14 cellular contexts compared by ENCODE assay signal in genomic region chr1:203701606-203702005, GRCh38.
DNase-seq lines count a peak whose midpoint lies in the region; ATAC-seq and TF ChIP-seq lines count a peak whose summit lies in the region.
"Had no signal": no experiment of that assay in that cellular context is flagged by ENCODE, and none has a peak within 500 bp of the region (broad histone marks: within the 10 kb centered on the region; RNA-seq: fewer than 3 reads in every experiment).

No MANE protein-coding gene starts in this region.

- H3K36me3 Mint-ChIP-seq in T-helper 17 cell (ENCODE audit: low read depth) (peaks cover 12% of the 10 kb centered on the region), immature natural killer cell (peaks cover 29 to 53% (median 36%) of the 10 kb centered on the region in 3 donors)
- peaks cover 93% of the 10 kb centered on the region for H3K36me3 Mint-ChIP-seq in stimulated activated effector memory CD8-positive, alpha-beta T cell treated with anti-CD3 and anti-CD28 coated beads, Interleukin-12 subunit alpha, Interleukin-12 subunit beta, amount 100 ng/mL, for 72 hours

- H3K27ac Mint-ChIP-seq in T-helper 17 cell (peak overlapping the region; percentile 90), immature natural killer cell (peak overlapping the region; percentile 76 to 96 (median 94))
- peak overlapping the region; percentile 14 for H3K27ac Mint-ChIP-seq in stimulated activated effector memory CD8-positive, alpha-beta T cell treated with anti-CD3 and anti-CD28 coated beads, Interleukin-12 subunit alpha, Interleukin-12 subunit beta, amount 100 ng/mL, for 72 hours

- H3K27ac ChIP-seq in DND-41 (ENCODE audit: low read length), result peak overlapping the region; percentile 44
- H3K27ac ChIP-seq: adrenal gland, pancreas, thoracic aorta had no signal

- ATAC-seq in DND-41 (ENCODE audit: insufficient read depth, low read depth) (no peak), T-helper 17 cell (no peak), omental fat pad (ENCODE audit: low FRiP score) (no peak), GM21515 (IDR thresholded peaks at IDR 0.05; ENCODE audit: unreplicated experiment) (no peak)
- no peak for ATAC-seq in stimulated activated effector memory CD8-positive, alpha-beta T cell treated with anti-CD3 and anti-CD28 coated beads, Interleukin-12 subunit alpha, Interleukin-12 subunit beta, amount 100 ng/mL, for 72 hours

- peaks cover 11% of the 10 kb centered on the region for H4K20me1 ChIP-seq in DND-41 (ENCODE audit: insufficient read depth, low read length)

- no peaks in the 10 kb centered on the region for H3K27me3 Mint-ChIP-seq in T-helper 17 cell
- H3K27me3 Mint-ChIP-seq in immature natural killer cell (ENCODE audit: low read depth in 3 of 3), result peaks cover 2% of the 10 kb centered on the region in 3 donors
- H3K27me3 Mint-ChIP-seq: activated CD4-positive, alpha-beta T cell treated with anti-CD3 and anti-CD28 coated beads, Interleukin-2, amount 10 ng/mL, durations not matched to agents 7 days and 5 days had no signal

- no peak for DNase-seq in DND-41
- no peak for DNase-seq in T-helper 17 cell
- no peak for DNase-seq in immature natural killer cell
- DNase-seq in stimulated activated effector memory CD8-positive, alpha-beta T cell treated with anti-CD3 and anti-CD28 coated beads, Interleukin-12 subunit alpha, Interleukin-12 subunit beta, amount 100 ng/mL, for 72 hours (ENCODE audit: low spot score in 2 of 2), result no peak
- no peak for DNase-seq in SHP77 (lab: John Stamatoyannopoulos, UW)
- DNase-seq in omental fat pad (ENCODE audit: low spot score), result no peak
- DNase-seq: MG63 had no signal

- TF ChIP-seq CTCF in DND-41 (IDR thresholded peaks at IDR 0.05; ENCODE audit: borderline replicate concordance, extremely low read depth, low read length, poor library complexity, severe bottlenecking) (no peak), omental fat pad (IDR thresholded peaks at IDR 0.05) (no peak)

- no peaks in the 10 kb centered on the region for H3K4me1 ChIP-seq in DND-41 (ENCODE audit: insufficient read depth, low read length)
- H3K4me1 ChIP-seq: BE2C, pancreas had no signal

- no peak overlapping the region for H3K4me3 Mint-ChIP-seq in T-helper 17 cell
- H3K4me3 Mint-ChIP-seq in immature natural killer cell, result no peak overlapping the region
- H3K4me3 Mint-ChIP-seq in stimulated activated effector memory CD8-positive, alpha-beta T cell treated with anti-CD3 and anti-CD28 coated beads, Interleukin-12 subunit alpha, Interleukin-12 subunit beta, amount 100 ng/mL, for 72 hours, result no peak overlapping the region
- H3K4me3 Mint-ChIP-seq: activated CD4-positive, alpha-beta T cell treated with anti-CD3 and anti-CD28 coated beads, Interleukin-2, amount 10 ng/mL, durations not matched to agents 7 days and 5 days had no signal

- no peaks in the 10 kb centered on the region for H3K27me3 ChIP-seq in DND-41 (ENCODE audit: insufficient read depth, low read length, poor library complexity)
- H3K27me3 ChIP-seq: adrenal gland, BE2C, MG63, pancreas had no signal

- no peak overlapping the region for H2AFZ ChIP-seq in DND-41 (ENCODE audit: low read depth, low read length)

- H3K36me3 ChIP-seq in DND-41 (ENCODE audit: insufficient read depth, low read length), result peaks cover 96% of the 10 kb centered on the region
- H3K36me3 ChIP-seq: BE2C had no signal

- H3K9me3 Mint-ChIP-seq in immature natural killer cell, result no peaks in the 10 kb centered on the region
- H3K9me3 Mint-ChIP-seq in stimulated activated effector memory CD8-positive, alpha-beta T cell treated with anti-CD3 and anti-CD28 coated beads, Interleukin-12 subunit alpha, Interleukin-12 subunit beta, amount 100 ng/mL, for 72 hours, result no peaks in the 10 kb centered on the region
- H3K9me3 Mint-ChIP-seq: activated CD4-positive, alpha-beta T cell treated with anti-CD3 and anti-CD28 coated beads, Interleukin-2, amount 10 ng/mL, durations not matched to agents 7 days and 5 days had no signal

- H3K79me2 ChIP-seq in DND-41 (ENCODE audit: insufficient read depth, low read length), result peaks cover 10% of the 10 kb centered on the region

- H3K9me3 ChIP-seq in DND-41 (ENCODE audit: insufficient read depth, low read length, severe bottlenecking) (no peaks in the 10 kb centered on the region), T-helper 17 cell (ENCODE audit: control insufficient read depth, low read length, poor library complexity, severe bottlenecking) (no peaks in the 10 kb centered on the region)
- H3K9me3 ChIP-seq: adrenal gland, BE2C, MG63, mucosa of descending colon, pancreas, thoracic aorta had no signal

- H3K9ac ChIP-seq in DND-41 (ENCODE audit: low read depth, low read length), result no peak overlapping the region

- H3K4me3 ChIP-seq in DND-41 (ENCODE audit: low read depth in 1 of 2, low read length in 2 of 2), result no peak overlapping the region
- H3K4me3 ChIP-seq: adrenal gland, MG63, mucosa of descending colon, pancreas, thoracic aorta had no signal

- no peak overlapping the region for H3K4me2 ChIP-seq in DND-41 (ENCODE audit: insufficient read depth, low read length)

- peaks cover 17% of the 10 kb centered on the region for H3K4me1 Mint-ChIP-seq in T-helper 17 cell
- peaks cover 20 to 31% of the 10 kb centered on the region in 2 donors for H3K4me1 Mint-ChIP-seq in immature natural killer cell
- H3K4me1 Mint-ChIP-seq in stimulated activated effector memory CD8-positive, alpha-beta T cell treated with anti-CD3 and anti-CD28 coated beads, Interleukin-12 subunit alpha, Interleukin-12 subunit beta, amount 100 ng/mL, for 72 hours, result peaks cover 10% of the 10 kb centered on the region

Comparison
In these comparisons a context has a peak if more than half of its experiments do, and no peak if none do; other contexts are left out.
1. H3K27ac Mint-ChIP-seq: peak in every context shown above with its lines; median percentile 94 in immature natural killer cell; 90 in T-helper 17 cell; 14 in stimulated activated effector memory CD8-positive, alpha-beta T cell treated with anti-CD3 and anti-CD28 coated beads, Interleukin-12 subunit alpha, Interleukin-12 subunit beta, amount 100 ng/mL, for 72 hours.